In genomic region chr2:120909102-120909501, GRCh38 we compare ENCODE assay signal across 23 cellular contexts.
"Had no signal": no experiment of that assay in that cellular context is flagged by ENCODE, and none has a peak within 500 bp of the region (broad histone marks: within the 10 kb centered on the region; RNA-seq: fewer than 3 reads in every experiment).

No MANE protein-coding gene starts in this region.

- H3K9me3 Mint-ChIP-seq: memory B cell; nephron; neural progenitor cell; stimulated activated naive CD8-positive, alpha-beta T cell treated with anti-CD3 and anti-CD28 coated beads, Interleukin-15, amount 100 ng/mL, for 72 hours had no signal

- H3K36me3 Mint-ChIP-seq: memory B cell; naive thymus-derived CD4-positive, alpha-beta T cell had no signal

- H3K9me3 ChIP-seq: prostate gland, right atrium auricular region, suprapubic skin, transverse colon, vagina had no signal

- H3K4me3 Mint-ChIP-seq: memory B cell; naive thymus-derived CD4-positive, alpha-beta T cell; nephron; neural progenitor cell; stimulated activated naive CD8-positive, alpha-beta T cell treated with anti-CD3 and anti-CD28 coated beads, Interleukin-15, amount 100 ng/mL, for 72 hours had no signal

- H3K27ac ChIP-seq: dorsolateral prefrontal cortex, neural progenitor cell, prostate gland, right atrium auricular region, suprapubic skin, transverse colon, vagina had no signal

- H3K27ac Mint-ChIP-seq: memory B cell; naive thymus-derived CD4-positive, alpha-beta T cell; nephron; neural progenitor cell had no signal

- H3K27me3 Mint-ChIP-seq: stimulated activated naive CD8-positive, alpha-beta T cell treated with anti-CD3 and anti-CD28 coated beads, Interleukin-15, amount 100 ng/mL, for 72 hours had no signal

- ATAC-seq: left ventricle myocardium superior; naive thymus-derived CD4-positive, alpha-beta T cell; sciatic nerve; stimulated activated naive CD8-positive, alpha-beta T cell treated with anti-CD3 and anti-CD28 coated beads, Interleukin-15, amount 100 ng/mL, for 72 hours had no signal

- H3K36me3 ChIP-seq: neural progenitor cell, prostate gland, right atrium auricular region, suprapubic skin, transverse colon, vagina had no signal

- H3K4me1 Mint-ChIP-seq: memory B cell; naive thymus-derived CD4-positive, alpha-beta T cell; stimulated activated naive CD8-positive, alpha-beta T cell treated with anti-CD3 and anti-CD28 coated beads, Interleukin-15, amount 100 ng/mL, for 72 hours had no signal

- DNase-seq: dorsolateral prefrontal cortex; effector CD4-positive, alpha-beta T cell; hypothalamus; left ventricle myocardium superior; midbrain; naive thymus-derived CD4-positive, alpha-beta T cell; stimulated activated CD4-positive, alpha-beta T cell treated with anti-CD3 and anti-CD28 coated beads, Interleukin-12 subunit alpha, Interleukin-12 subunit beta, amount 100 ng/mL, for 4 hours; stimulated activated CD4-positive, alpha-beta T cell treated with anti-CD3 and anti-CD28 coated beads, Interleukin-1b, Interleukin-23, amount 100 ng/mL, for 48 hours; stimulated activated CD4-positive, alpha-beta T cell treated with anti-CD3 and anti-CD28 coated beads, Interleukin-4, amount 100 ng/mL, for 1 hour; stimulated activated CD8-positive, alpha-beta memory T cell treated with anti-CD3 and anti-CD28 coated beads, Interleukin-4, amount 100 ng/mL, for 48 hours; stimulated activated naive CD4-positive, alpha-beta T cell; stimulated activated naive CD8-positive, alpha-beta T cell treated with anti-CD3 and anti-CD28 coated beads, Interleukin-15, amount 100 ng/mL, for 72 hours; transverse colon had no signal

- H3K4me3 ChIP-seq: dorsolateral prefrontal cortex, lung, neural progenitor cell, prostate gland, right atrium auricular region, smooth muscle cell, suprapubic skin, transverse colon, vagina had no signal

- H3K27me3 ChIP-seq: neural progenitor cell, right atrium auricular region, suprapubic skin, transverse colon, vagina had no signal

- H3K4me1 ChIP-seq: prostate gland had no signal
